In the genomic region with DNA sequence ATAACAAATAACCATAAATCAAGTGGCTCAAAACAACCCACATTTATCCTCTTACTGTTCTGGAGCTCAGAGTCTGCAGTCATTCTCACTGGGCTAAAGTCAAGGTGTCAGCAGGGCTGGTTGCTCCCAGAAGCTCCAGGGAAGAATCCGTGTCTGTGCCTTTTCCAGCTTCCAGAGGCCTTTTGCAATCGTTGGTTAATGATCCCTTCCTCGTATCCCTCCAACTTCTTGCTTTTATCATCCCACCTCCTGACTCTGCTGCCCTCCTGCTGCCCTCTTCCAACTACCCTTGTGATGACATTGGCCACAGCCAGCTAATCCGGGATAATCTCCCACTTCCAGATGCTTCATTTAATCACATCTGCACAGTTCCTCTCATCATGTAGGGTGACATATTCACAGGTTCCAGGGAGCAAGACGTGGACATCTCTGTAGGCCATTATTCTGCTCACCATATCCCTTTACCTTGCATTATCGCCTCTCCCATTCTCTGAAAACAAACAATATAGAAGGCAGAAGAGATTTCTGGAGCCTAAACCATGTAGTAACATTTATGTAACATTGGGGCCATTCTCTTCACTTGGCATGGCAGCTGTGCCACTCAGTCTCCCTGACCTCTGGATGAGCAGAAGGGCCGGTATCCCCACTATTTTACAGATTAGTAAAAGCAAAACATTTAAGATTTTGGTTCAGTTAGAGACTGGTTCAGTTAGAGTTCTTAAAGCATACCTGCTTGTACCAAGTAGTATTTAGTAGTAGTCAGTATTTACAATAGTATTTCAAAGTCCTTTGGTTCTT, we compare ENCODE assay signal across 24 cellular contexts. TPM values are rescaled to one million over a fixed set of nuclear protein-coding genes. Genes with fewer than 3 reads are reported as not detected.
A peak's percentile ranks its signal among the peaks of the same experiment; 100 is the strongest.
DNase-seq lines count a peak whose midpoint lies in the region; ATAC-seq and TF ChIP-seq lines count a peak whose summit lies in the region.
"Had no signal": no experiment of that assay in that cellular context is flagged by ENCODE, and none has a peak within 500 bp of the region (broad histone marks: within the 10 kb centered on the region; RNA-seq: fewer than 3 reads in every experiment).

No MANE protein-coding gene starts in this region.

- BruUV-seq in Caco-2 (replicated peaks; lab: Mats Ljungman, UMichigan), result no TSS peak
- BruUV-seq in A673 (replicated peaks; lab: Mats Ljungman, UMichigan), result no TSS peak

- no peaks in the 10 kb centered on the region for H3K27me3 ChIP-seq in Caco-2 (replicated peaks; ENCODE audit: control insufficient read depth, insufficient read depth, low read length)
- no peaks in the 10 kb centered on the region for H3K27me3 ChIP-seq in body of pancreas
- no peaks in the 10 kb centered on the region for H3K27me3 ChIP-seq in right lobe of liver
- H3K27me3 ChIP-seq in A673 (replicated peaks; ENCODE audit: insufficient read depth, low read depth, low read length, poor library complexity), result no peaks in the 10 kb centered on the region
- H3K27me3 ChIP-seq: SJSA1 had no signal

- H3K4me3 Mint-ChIP-seq in Caco-2 (ENCODE audit: unreplicated experiment), result no peak overlapping the region

- no peaks in the 10 kb centered on the region for H3K9me3 Mint-ChIP-seq in Caco-2 (ENCODE audit: unreplicated experiment)

- no peaks in the 10 kb centered on the region for H3K9me3 ChIP-seq in Caco-2
- no peaks in the 10 kb centered on the region for H3K9me3 ChIP-seq in body of pancreas
- no peaks in the 10 kb centered on the region for H3K9me3 ChIP-seq in right lobe of liver
- no peaks in the 10 kb centered on the region for H3K9me3 ChIP-seq in A673 (ENCODE audit: low read depth, low read length, poor library complexity, severe bottlenecking)
- H3K9me3 ChIP-seq: SJSA1 had no signal

- H3K27ac Mint-ChIP-seq in Caco-2 (ENCODE audit: unreplicated experiment), result peak overlapping the region; percentile 58

- no peak for TF ChIP-seq POLR2A in body of pancreas (IDR thresholded peaks at IDR 0.05)
- TF ChIP-seq POLR2A in right lobe of liver (IDR thresholded peaks at IDR 0.05), result no peak

- H3K4me1 ChIP-seq in Caco-2 (peaks cover 19% of the 10 kb centered on the region), body of pancreas (peaks cover 37% of the 10 kb centered on the region), right lobe of liver (peaks cover 0 to 30% (median 0%) of the 10 kb centered on the region in 4 donors), A673 (ENCODE audit: insufficient read depth, low read length, poor library complexity, severe bottlenecking) (no peaks in the 10 kb centered on the region)
- H3K4me1 ChIP-seq: SJSA1 had no signal

- no peaks in the 10 kb centered on the region for H3K36me3 Mint-ChIP-seq in Caco-2 (ENCODE audit: insufficient read depth, unreplicated experiment)

- DNase-seq in Caco-2 (no peak), NCI-H69 (lab: John Stamatoyannopoulos, UW) (peak; percentile 12), body of pancreas (no peak), right lobe of liver (peak in 2 of 3 donors; percentile 49 to 60), A673 (ENCODE audit: low spot score) (no peak), NCI-H1436 treated with DMSO at 0.1 percent for 48 hours (lab: John Stamatoyannopoulos, UW) (no peak), OCI-M2 (lab: John Stamatoyannopoulos, UW; ENCODE audit: unreplicated experiment) (no peak), GM20000 (ENCODE audit: low spot score) (no peak)
- DNase-seq: 8988T; DMS153; DND-41; GM23248; H7; KBM-7; MM.1S; NCI-H1694; NCI-H2029 treated with DMSO at 0.1 percent for 48 hours; NCI-H446 treated with DMSO at 0.1 percent for 48 hours; NCI-H748 treated with DMSO at 0.1 percent for 48 hours; NK-92 treated with Interleukin-12 subunit alpha and Interleukin-12 subunit beta, amount 100 ng/mL, for 24 hours; PC-9; Right ventricle myocardium superior; RPMI8226 had no signal

- no peak overlapping the region for H3K4me3 ChIP-seq in Caco-2 (ENCODE audit: low read depth, low read length)
- H3K4me3 ChIP-seq in body of pancreas, result no peak overlapping the region
- H3K4me3 ChIP-seq in right lobe of liver, result no peak overlapping the region
- H3K4me3 ChIP-seq in A673 (ENCODE audit: low read depth, low read length, poor library complexity, severe bottlenecking), result no peak overlapping the region
- H3K4me3 ChIP-seq: GM23248, PC-9, SJSA1 had no signal

- H3K27ac ChIP-seq in body of pancreas (peak overlapping the region in 3 of 4 donors; percentile 60 to 75 (median 68)), right lobe of liver (peak overlapping the region; percentile 13 to 90 (median 71)), A673 (ENCODE audit: low read depth, low read length, poor library complexity, severe bottlenecking) (no peak overlapping the region)
- H3K27ac ChIP-seq: GM23248, PC-9, SJSA1 had no signal

- CTCF ChIA-PET in Caco-2 (lab: Charles Lee) (no interaction called here), A673 (lab: Charles Lee) (interaction anchor here (0.5 kb wide), 1 partner anchor 731 kb away, joined by 8 read pairs; no protein-coding TSS in a partner anchor)

- ATAC-seq in body of pancreas (no peak), right lobe of liver (peak; percentile 40 to 70 (median 54))

- 79 to 85% methylated on average over 7 of the region's 7 CpGs for WGBS in body of pancreas, 2 donors
- 27% methylated on average over 7 of the region's 7 CpGs for WGBS in right lobe of liver (ENCODE audit: insufficient coverage, low coverage, low lambda C conversion rate, missing lambda C conversion rate)

- no peaks in the 10 kb centered on the region for H3K36me3 ChIP-seq in Caco-2 (ENCODE audit: control insufficient read depth, insufficient read depth, low read length)
- no peaks in the 10 kb centered on the region for H3K36me3 ChIP-seq in body of pancreas (replicated peaks in 1 of 2; ENCODE audit: insufficient read depth in 1 of 2, low read depth in 2 of 2)
- no peaks in the 10 kb centered on the region for H3K36me3 ChIP-seq in right lobe of liver
- H3K36me3 ChIP-seq in A673 (ENCODE audit: insufficient read depth, low read length, poor library complexity, severe bottlenecking), result no peaks in the 10 kb centered on the region
- H3K36me3 ChIP-seq: SJSA1 had no signal

- POLR2A ChIA-PET in Caco-2 (lab: Charles Lee), result no interaction called here
- POLR2A ChIA-PET in A673 (lab: Charles Lee; ENCODE audit: low non-redundant PET), result no interaction called here

- TF ChIP-seq CTCF in Caco-2 (IDR thresholded peaks at IDR 0.05; ENCODE audit: insufficient read depth in 1 of 2, low read depth in 1 of 2, low read length in 1 of 2, severe bottlenecking in 1 of 2, unreplicated experiment in 1 of 2) (no peak), body of pancreas (IDR thresholded peaks at IDR 0.05) (no peak), right lobe of liver (IDR thresholded peaks at IDR 0.05) (no peak), A673 (conservative IDR thresholded peaks at IDR 0.05; ENCODE audit: low read depth, low read length) (no peak), GM20000 (IDR thresholded peaks at IDR 0.05; ENCODE audit: extremely low read depth, missing control alignments) (no peak)

- intact Hi-C loops in Caco-2 (cut with micrococcal nuclease; ENCODE audit: unreplicated experiment) (loop anchor here (2.0 kb wide), 1 partner anchor 53 kb away; a partner anchor contains a TSS), body of pancreas (cut with DNase I) (no loop called here), right lobe of liver (cut with DNase I) (no loop called here), A673 (cut with micrococcal nuclease; ENCODE audit: unreplicated experiment) (no loop called here)

- peaks cover 13% of the 10 kb centered on the region for H3K4me1 Mint-ChIP-seq in Caco-2 (ENCODE audit: low read depth, unreplicated experiment)

- H3K27me3 Mint-ChIP-seq in Caco-2 (ENCODE audit: insufficient read depth, unreplicated experiment), result no peaks in the 10 kb centered on the region

RNA-seq across cellular contexts. Expression of a gene that starts 53.5 kb away (rescaled TPM):
- total RNA-seq in Caco-2 (2022) (46.4 and 50.2 TPM in 2 replicates), body of pancreas (10 to 100 TPM in 1 of 2 donors, 1 to 10 TPM in 1; 8.0 to 10.9 TPM), right lobe of liver (1 to 10 TPM; 1.6 to 10.0 (median 2.4) TPM), A673 (2021) (64.1 and 64.4 TPM in 2 replicates)

Comparison
In these comparisons a context has a peak if more than half of its experiments do, and no peak if none do; other contexts are left out.
1. DNase-seq: peak in NCI-H69 (single experiment) and right lobe of liver (2 of 3); none in Caco-2 (0 of 2), body of pancreas (0 of 4), A673 (single experiment), NCI-H1436 treated with DMSO at 0.1 percent for 48 hours (single experiment), OCI-M2 (single experiment) and GM20000 (single experiment).